In genomic region chr14:76948976-76949375, GRCh38 we compare ENCODE assay signal across 21 cellular contexts.
DNase-seq lines count a peak whose midpoint lies in the region; ATAC-seq and TF ChIP-seq lines count a peak whose summit lies in the region.
"Had no signal": no experiment of that assay in that cellular context is flagged by ENCODE, and none has a peak within 500 bp of the region (broad histone marks: within the 10 kb centered on the region; RNA-seq: fewer than 3 reads in every experiment).

No MANE protein-coding gene starts in this region.

- TF ChIP-seq EP300 in gastroesophageal sphincter (IDR thresholded peaks at IDR 0.05) = no peak

- H3K36me3 Mint-ChIP-seq in GM23338 (ENCODE audit: low read depth) = no peaks in the 10 kb centered on the region; the same call in 2 of the 3 replicates
- H3K36me3 Mint-ChIP-seq in stimulated activated memory B cell treated with anti-CD40 and anti-IgM and Interleukin-4, amounts not matched to agents 10 μg/mL and 1 μg/mL and 100 μg/mL, for 72 hours = no peaks in the 10 kb centered on the region

- H3K79me2 ChIP-seq in GM23338 (replicated peaks; ENCODE audit: insufficient read depth) = no peaks in the 10 kb centered on the region

- H3K27me3 ChIP-seq in GM23338 (ENCODE audit: insufficient read depth) (no peaks in the 10 kb centered on the region), gastroesophageal sphincter (no peaks in the 10 kb centered on the region), aorta (ENCODE audit: control insufficient read depth in 1 of 2, insufficient read depth in 2 of 2, low read length in 1 of 2) (no peaks in the 10 kb centered on the region)
- H3K27me3 ChIP-seq: dorsolateral prefrontal cortex, neutrophil, SJCRH30, tibial nerve had no signal

- H2AFZ ChIP-seq in GM23338 = no peak overlapping the region

- H3K36me3 ChIP-seq in GM23338 (ENCODE audit: insufficient read depth) = no peaks in the 10 kb centered on the region
- no peaks in the 10 kb centered on the region for H3K36me3 ChIP-seq in gastroesophageal sphincter
- H3K36me3 ChIP-seq in aorta (ENCODE audit: control insufficient read depth in 1 of 2, insufficient read depth in 2 of 2, low read length in 1 of 2) = no peaks in the 10 kb centered on the region
- H3K36me3 ChIP-seq: neutrophil, SJCRH30, tibial nerve had no signal

- H3K27me3 Mint-ChIP-seq in GM23338 (ENCODE audit: insufficient read depth, low read depth, poor library complexity) = peaks cover 13% of the 10 kb centered on the region
- no peaks in the 10 kb centered on the region for H3K27me3 Mint-ChIP-seq in stimulated activated memory B cell treated with anti-CD40 and anti-IgM and Interleukin-4, amounts not matched to agents 10 μg/mL and 1 μg/mL and 100 μg/mL, for 72 hours

- H3K4me1 ChIP-seq in GM23338 (ENCODE audit: insufficient read depth) (peaks cover 38% of the 10 kb centered on the region), gastroesophageal sphincter (peaks cover 0 to 61% (median 24%) of the 10 kb centered on the region in 3 donors), aorta (ENCODE audit: control insufficient read depth in 1 of 2, insufficient read depth in 2 of 2, low read length in 2 of 2) (no peaks in the 10 kb centered on the region)

- peak overlapping the region; percentile 97 for H3K27ac ChIP-seq in GM23338 (ENCODE audit: low read depth)
- H3K27ac ChIP-seq in RWPE1 = peak overlapping the region; percentile 100
- H3K27ac ChIP-seq in gastroesophageal sphincter = peak overlapping the region in 3 of 4 donors; percentile 83 to 92 (median 85)
- H3K27ac ChIP-seq in aorta (ENCODE audit: low read depth in 1 of 2, low read length in 2 of 2) = no peak overlapping the region
- H3K27ac ChIP-seq: neutrophil, SJCRH30 had no signal

- DNase-seq in GM23338 (ENCODE audit: low spot score) = no peak
- no peak for DNase-seq in RWPE1 (ENCODE audit: low spot score)
- no peak for DNase-seq in activated CD8-positive, alpha-beta memory T cell treated with anti-CD3 and anti-CD28 coated beads, Interleukin-2, amount 50 U/mL, for 48 hours
- no peak for DNase-seq in GM19240 (ENCODE audit: insufficient read length, low spot score)
- DNase-seq in aorta = no peak
- DNase-seq: activated CD8-positive, alpha-beta memory T cell treated with anti-CD3 and anti-CD28 coated beads, Interleukin-2, amount 50 U/mL, for 4 hours; activated effector memory CD4-positive, alpha-beta T cell treated with Interleukin-2 at 50 U/mL for 16 hours; caudate nucleus; dorsolateral prefrontal cortex; GF-D8; NCI-H1930; NCI-H2227 treated with DMSO at 0.1 percent for 48 hours; PC-3; SJCRH30; stimulated activated CD4-positive, alpha-beta T cell treated with anti-CD3 and anti-CD28 coated beads, Interleukin-2, amount 100 ng/mL, for 48 hours; stimulated activated naive CD8-positive, alpha-beta T cell treated with anti-CD3 and anti-CD28 coated beads, Interleukin-15, Interleukin-2, amounts not matched to agents 100 U/mL and 50 U/mL, for 24 hours had no signal

- intact Hi-C loops in aorta (cut with DNase I) = no loop called here

- peaks cover 40% of the 10 kb centered on the region for H3K4me1 Mint-ChIP-seq in GM23338
- H3K4me1 Mint-ChIP-seq in stimulated activated memory B cell treated with anti-CD40 and anti-IgM and Interleukin-4, amounts not matched to agents 10 μg/mL and 1 μg/mL and 100 μg/mL, for 72 hours = peaks cover 42% of the 10 kb centered on the region

- peak overlapping the region; percentile 86 for H3K27ac Mint-ChIP-seq in GM23338
- H3K27ac Mint-ChIP-seq in stimulated activated memory B cell treated with anti-CD40 and anti-IgM and Interleukin-4, amounts not matched to agents 10 μg/mL and 1 μg/mL and 100 μg/mL, for 72 hours = peak overlapping the region; percentile 13

- H3K9me3 ChIP-seq in gastroesophageal sphincter (no peaks in the 10 kb centered on the region), aorta (ENCODE audit: control insufficient read depth, low read length) (no peaks in the 10 kb centered on the region)
- H3K9me3 ChIP-seq: neutrophil, SJCRH30, tibial nerve had no signal

- H3K4me3 ChIP-seq in GM23338 (no peak overlapping the region), gastroesophageal sphincter (no peak overlapping the region), aorta (ENCODE audit: low read length in 2 of 2) (no peak overlapping the region)
- H3K4me3 ChIP-seq: dorsolateral prefrontal cortex, SJCRH30, tibial nerve had no signal

- H3K9me3 Mint-ChIP-seq in GM23338 = no peaks in the 10 kb centered on the region; the same call in none of the 3 replicates
- no peaks in the 10 kb centered on the region for H3K9me3 Mint-ChIP-seq in stimulated activated memory B cell treated with anti-CD40 and anti-IgM and Interleukin-4, amounts not matched to agents 10 μg/mL and 1 μg/mL and 100 μg/mL, for 72 hours

- no peak for ATAC-seq in GM23338
- no peak for ATAC-seq in gastroesophageal sphincter
- ATAC-seq in stimulated activated memory B cell treated with anti-CD40 and anti-IgM and Interleukin-4, amounts not matched to agents 10 μg/mL and 1 μg/mL and 100 μg/mL, for 72 hours = no peak
- no peak for ATAC-seq in GM21381 (IDR thresholded peaks at IDR 0.05; ENCODE audit: unreplicated experiment)
- ATAC-seq in aorta (ENCODE audit: low FRiP score) = no peak
- ATAC-seq: PC-3; stimulated activated naive CD8-positive, alpha-beta T cell treated with anti-CD3 and anti-CD28 coated beads, Interleukin-15, Interleukin-2, amounts not matched to agents 100 U/mL and 50 U/mL, for 24 hours had no signal

- no peak for TF ChIP-seq CTCF in GM23338 (conservative IDR thresholded peaks at IDR 0.05; ENCODE audit: low read depth in 2 of 2)
- TF ChIP-seq CTCF in RWPE1 (conservative IDR thresholded peaks at IDR 0.05; ENCODE audit: low read depth) = no peak
- no peak for TF ChIP-seq CTCF in gastroesophageal sphincter (IDR thresholded peaks at IDR 0.05)

- WGBS in gastroesophageal sphincter (ENCODE audit: low coverage in 1 of 2), 2 donors = 92 to 95% methylated on average over 5 to 6 of the region's 6 CpGs
- WGBS in aorta, 2 donors = 95 to 96% methylated on average over 6 of the region's 6 CpGs

- no peaks in the 10 kb centered on the region for H3K9me2 ChIP-seq in GM23338 (ENCODE audit: insufficient read depth)

- peak overlapping the region; percentile 84; the same call in 1 of the 2 replicates for H3K4me2 ChIP-seq in GM23338

- H4K20me1 ChIP-seq in GM23338 (replicated peaks; ENCODE audit: insufficient read depth) = no peaks in the 10 kb centered on the region

- no peak for TF ChIP-seq POLR2A in gastroesophageal sphincter (IDR thresholded peaks at IDR 0.05)

- H3F3A ChIP-seq in GM23338 (replicated peaks; ENCODE audit: low read depth) = peaks cover 23% of the 10 kb centered on the region

- CTCF ChIA-PET in RWPE1 (lab: Yijun Ruan, JAX) = interaction anchor here (0.6 to 2.5 kb wide), 3 partner anchors 66 to 76 kb away, joined by 3 to 10 read pairs (median 5); no protein-coding TSS in a partner anchor

- peak overlapping the region; percentile 4; the same call in 1 of the 3 replicates for H3K4me3 Mint-ChIP-seq in GM23338
- no peak overlapping the region for H3K4me3 Mint-ChIP-seq in stimulated activated memory B cell treated with anti-CD40 and anti-IgM and Interleukin-4, amounts not matched to agents 10 μg/mL and 1 μg/mL and 100 μg/mL, for 72 hours

- POLR2A ChIA-PET in RWPE1 (lab: Yijun Ruan, JAX; ENCODE audit: low non-redundant PET) = no interaction called here

TF ChIP-seq in GM23338, 12 proteins besides CTCF, POLR2A, EP300 and RAD21 (continues in another document):
- TF ChIP-seq ETS1 (IDR thresholded peaks at IDR 0.05) (no peak), ZNF114 (CRISPR knock-in tag; IDR thresholded peaks at IDR 0.05) (no peak), EZH2 (IDR thresholded peaks at IDR 0.05; ENCODE audit: low read depth, unreplicated experiment) (no peak), POLR2AphosphoS5 (IDR thresholded peaks at IDR 0.05; ENCODE audit: low read depth) (no peak)

Comparison
In these comparisons a context has a peak if more than half of its experiments do, and no peak if none do; other contexts are left out.
1. H3K27ac ChIP-seq: peak in GM23338 (single experiment), RWPE1 (single experiment) and gastroesophageal sphincter (3 of 4); none in aorta (0 of 2).